8 cellular contexts compared by ENCODE assay signal in genomic region chr12:96397756-96398421, GRCh38. TPM values are rescaled to one million over a fixed set of nuclear protein-coding genes. Genes with fewer than 3 reads are reported as not detected.
A peak's percentile ranks its signal among the peaks of the same experiment; 100 is the strongest.
DNase-seq lines count a peak whose midpoint lies in the region; ATAC-seq and TF ChIP-seq lines count a peak whose summit lies in the region.

No MANE protein-coding gene starts in this region.

- H3K27ac ChIP-seq in VCaP (peak overlapping the region; percentile 99), skeletal muscle tissue (ENCODE audit: low read depth, low read length) (peak overlapping the region; percentile 96)

- H3K4me1 ChIP-seq in skeletal muscle tissue (ENCODE audit: control insufficient read depth in 3 of 3, insufficient read depth in 3 of 3, low read length in 3 of 3): peaks cover 4 to 12% (median 9%) of the 10 kb centered on the region in 3 donors

- H3K4me3 ChIP-seq in fibroblast of the aortic adventitia (ENCODE audit: low read depth, low read length): peak overlapping the region; percentile 91
- peak overlapping the region; percentile 84 to 91 (median 86) for H3K4me3 ChIP-seq in skeletal muscle tissue (ENCODE audit: low read length in 3 of 3)

- H3K27me3 ChIP-seq in skeletal muscle tissue (ENCODE audit: control insufficient read depth in 3 of 3, insufficient read depth in 3 of 3, low read length in 3 of 3): no peaks in the 10 kb centered on the region

- ATAC-seq in GM19035 (IDR thresholded peaks at IDR 0.05; ENCODE audit: unreplicated experiment): no peak
- no peak for ATAC-seq in GM21360 (IDR thresholded peaks at IDR 0.05; ENCODE audit: unreplicated experiment)
- no peak for ATAC-seq in GM18868 (IDR thresholded peaks at IDR 0.05; ENCODE audit: unreplicated experiment)

- no peaks in the 10 kb centered on the region for H3K9me3 ChIP-seq in skeletal muscle tissue (ENCODE audit: control insufficient read depth in 3 of 3, low read length in 3 of 3)

- no peak for TF ChIP-seq CTCF in VCaP (conservative IDR thresholded peaks at IDR 0.05)
- TF ChIP-seq CTCF in fibroblast of the aortic adventitia (IDR thresholded peaks at IDR 0.05; ENCODE audit: insufficient read depth, low read length): no peak

- peak; percentile 42 for DNase-seq in HCEC 1CT
- DNase-seq in fibroblast of the aortic adventitia (ENCODE audit: low read depth): peak; percentile 61
- no peak for DNase-seq in NCI-H2227 (lab: John Stamatoyannopoulos, UW; ENCODE audit: unreplicated experiment)

- no peaks in the 10 kb centered on the region for H3K36me3 ChIP-seq in skeletal muscle tissue (ENCODE audit: control insufficient read depth in 3 of 3, insufficient read depth in 3 of 3, low read length in 3 of 3)

- peak overlapping the region; percentile 75 to 90 (median 90) for H3K9ac ChIP-seq in skeletal muscle tissue (ENCODE audit: low read depth in 1 of 3, low read length in 3 of 3)

RNA-seq across cellular contexts. Expression of gene CDK17, which starts 2.4 kb away (rescaled TPM):
- total RNA-seq in fibroblast of the aortic adventitia (ENCODE audit: low replicate concordance) (33.4 and 49.1 TPM in 2 replicates), skeletal muscle tissue (42.8 TPM)
